Comparison of ENCODE assay signal across 35 cellular contexts in the genomic region with DNA sequence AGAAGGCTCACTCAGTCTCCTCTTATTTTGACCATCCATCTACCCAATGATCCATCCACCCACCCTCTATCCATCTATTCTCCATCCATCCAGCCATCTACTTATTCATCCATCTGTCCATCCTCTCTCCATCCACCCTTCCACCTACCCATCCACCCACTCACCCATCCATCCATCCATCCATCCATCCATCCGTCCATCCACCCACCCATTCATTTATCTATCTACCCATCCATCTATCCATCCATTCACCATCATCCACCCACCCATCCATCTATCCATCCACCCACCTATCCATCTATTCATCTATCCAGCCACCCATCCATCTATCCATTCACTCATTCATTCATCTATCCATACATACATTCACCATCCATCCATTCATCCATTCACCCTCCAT.
"Had no signal": no experiment of that assay in that cellular context is flagged by ENCODE, and none has a peak within 500 bp of the region (broad histone marks: within the 10 kb centered on the region; RNA-seq: fewer than 3 reads in every experiment).

No MANE protein-coding gene starts in this region.

- H3K9me3 ChIP-seq: adrenal gland, body of pancreas, esophagus muscularis mucosa, gastrocnemius medialis, heart left ventricle had no signal

- H3K27me3 Mint-ChIP-seq: activated CD4-positive, alpha-beta memory T cell treated with anti-CD3 and anti-CD28 coated beads for 36 hours; activated CD4-positive, alpha-beta T cell treated with anti-CD3 and anti-CD28 coated beads for 36 hours; activated CD8-positive, alpha-beta memory T cell treated with anti-CD3 and anti-CD28 coated beads, Interleukin-2, amount 10 ng/mL, durations not matched to agents 7 days and 5 days; activated naive CD4-positive, alpha-beta T cell treated with anti-CD3 and anti-CD28 coated beads, Interleukin-2, amount 50 U/mL, for 24 hours; activated naive CD8-positive, alpha-beta T cell treated with anti-CD3 and anti-CD28 coated beads, Interleukin-2, amount 50 U/mL, for 24 hours; effector memory CD8-positive, alpha-beta T cell had no signal

- H3K36me3 ChIP-seq: adrenal gland, esophagus muscularis mucosa, gastrocnemius medialis, heart left ventricle had no signal

- H3K27me3 ChIP-seq: adrenal gland, body of pancreas, esophagus muscularis mucosa, foreskin keratinocyte, heart left ventricle had no signal

- DNase-seq: activated CD4-positive, alpha-beta memory T cell treated with anti-CD3 and anti-CD28 coated beads for 36 hours; activated CD4-positive, alpha-beta T cell treated with anti-CD3 and anti-CD28 coated beads for 36 hours; activated CD4-positive, alpha-beta T cell treated with anti-CD3 and anti-CD28 coated beads, Interleukin-2, amount 10 ng/mL, durations not matched to agents 24 days and 14 days; activated CD4-positive, CD25-positive, alpha-beta regulatory T cell; activated CD4-positive, CD25-positive, alpha-beta regulatory T cell treated with anti-CD3 and anti-CD28 coated beads, Interleukin-2, amount 50 U/mL, for 72 hours; activated CD8-positive, alpha-beta memory T cell treated with anti-CD3 and anti-CD28 coated beads, Interleukin-2, amount 10 ng/mL, durations not matched to agents 7 days and 5 days; activated CD8-positive, alpha-beta memory T cell treated with anti-CD3 and anti-CD28 coated beads, Interleukin-2, amount 50 U/mL, for 4 hours; activated CD8-positive, alpha-beta T cell treated with anti-CD3 and anti-CD28 coated beads, Interleukin-2, amount 10 ng/mL, durations not matched to agents 7 days and 5 days; activated effector memory CD4-positive, alpha-beta T cell treated with anti-CD3 and anti-CD28 coated beads, Interleukin-2, amount 50 U/mL, for 16 hours; activated naive CD4-positive, alpha-beta T cell treated with anti-CD3 and anti-CD28 coated beads for 36 hours; activated naive CD8-positive, alpha-beta T cell treated with anti-CD3 and anti-CD28 coated beads for 36 hours; activated naive CD8-positive, alpha-beta T cell treated with anti-CD3 and anti-CD28 coated beads, Interleukin-2, amount 50 U/mL, for 24 hours; activated T-cell treated with anti-CD3 and anti-CD28 coated beads, Interleukin-2, amount 50 U/mL, for 1 hour; activated T-cell treated with anti-CD3 and anti-CD28 coated beads, Interleukin-2, amount 50 U/mL, for 48 hours; adrenal gland; amygdala; aorta; body of pancreas; caudate nucleus; cortex of kidney; dermis blood vessel endothelial cell; effector CD4-positive, alpha-beta T cell; effector memory CD8-positive, alpha-beta T cell; erythroblast; foreskin keratinocyte; gastrocnemius medialis; glutamatergic neuron; heart left ventricle; T-helper 9 cell had no signal

- FAIRE-seq: colon had no signal

- H3K27ac ChIP-seq: adrenal gland, body of pancreas, esophagus muscularis mucosa, foreskin keratinocyte, gastrocnemius medialis, heart left ventricle had no signal

- H3K27ac Mint-ChIP-seq: activated CD4-positive, alpha-beta memory T cell treated with anti-CD3 and anti-CD28 coated beads for 36 hours; activated CD4-positive, alpha-beta T cell treated with anti-CD3 and anti-CD28 coated beads for 36 hours; activated CD4-positive, alpha-beta T cell treated with anti-CD3 and anti-CD28 coated beads, Interleukin-2, amount 10 ng/mL, durations not matched to agents 24 days and 14 days; activated CD8-positive, alpha-beta memory T cell treated with anti-CD3 and anti-CD28 coated beads, Interleukin-2, amount 10 ng/mL, durations not matched to agents 7 days and 5 days; activated CD8-positive, alpha-beta T cell treated with anti-CD3 and anti-CD28 coated beads, Interleukin-2, amount 10 ng/mL, durations not matched to agents 7 days and 5 days; activated naive CD4-positive, alpha-beta T cell treated with anti-CD3 and anti-CD28 coated beads for 36 hours; activated naive CD4-positive, alpha-beta T cell treated with anti-CD3 and anti-CD28 coated beads, Interleukin-2, amount 50 U/mL, for 24 hours; activated naive CD8-positive, alpha-beta T cell treated with anti-CD3 and anti-CD28 coated beads for 36 hours; activated T-helper 1 cell treated with anti-CD3 and anti-CD28 coated beads, Interleukin-12 subunit alpha, Interleukin-12 subunit beta, Interleukin-2, Interleukin-4 antibody, amounts not matched to agents 30 ng/mL and 10 ng/mL and 1 ng/mL, durations not matched to agents 14 hours and 24 hours and 36 hours; activated T-helper 2 cell treated with anti-CD3 and anti-CD28 coated beads, Interferon-gamma antibody, Interleukin-2, Interleukin-4, amounts not matched to agents 10 μg/mL and 5 μg/mL and 100 μg/mL, durations not matched to agents 14 hours and 24 hours and 36 hours; effector memory CD8-positive, alpha-beta T cell; T-helper 1 cell treated with Interleukin-12 subunit alpha and Interleukin-12 subunit beta and Interleukin-4 antibody, amounts not matched to agents 30 μg/mL and 1 μg/mL, for 36 hours had no signal

- H3K4me3 Mint-ChIP-seq: activated CD4-positive, alpha-beta memory T cell treated with anti-CD3 and anti-CD28 coated beads for 36 hours; activated CD4-positive, alpha-beta T cell treated with anti-CD3 and anti-CD28 coated beads for 36 hours; activated CD4-positive, alpha-beta T cell treated with anti-CD3 and anti-CD28 coated beads, Interleukin-2, amount 10 ng/mL, durations not matched to agents 24 days and 14 days; activated CD8-positive, alpha-beta memory T cell treated with anti-CD3 and anti-CD28 coated beads, Interleukin-2, amount 10 ng/mL, durations not matched to agents 7 days and 5 days; activated CD8-positive, alpha-beta T cell treated with anti-CD3 and anti-CD28 coated beads, Interleukin-2, amount 10 ng/mL, durations not matched to agents 7 days and 5 days; activated naive CD4-positive, alpha-beta T cell treated with anti-CD3 and anti-CD28 coated beads for 36 hours; activated naive CD4-positive, alpha-beta T cell treated with anti-CD3 and anti-CD28 coated beads, Interleukin-2, amount 50 U/mL, for 24 hours; activated naive CD8-positive, alpha-beta T cell treated with anti-CD3 and anti-CD28 coated beads for 36 hours; activated naive CD8-positive, alpha-beta T cell treated with anti-CD3 and anti-CD28 coated beads, Interleukin-2, amount 50 U/mL, for 24 hours; activated T-helper 1 cell treated with anti-CD3 and anti-CD28 coated beads, Interleukin-12 subunit alpha, Interleukin-12 subunit beta, Interleukin-2, Interleukin-4 antibody, amounts not matched to agents 30 ng/mL and 10 ng/mL and 1 ng/mL, durations not matched to agents 14 hours and 24 hours and 36 hours; effector memory CD8-positive, alpha-beta T cell; T-helper 1 cell treated with Interleukin-12 subunit alpha and Interleukin-12 subunit beta and Interleukin-4 antibody, amounts not matched to agents 30 μg/mL and 1 μg/mL, for 36 hours had no signal

- H3K9me3 Mint-ChIP-seq: activated CD4-positive, alpha-beta memory T cell treated with anti-CD3 and anti-CD28 coated beads for 36 hours; activated CD4-positive, alpha-beta T cell treated with anti-CD3 and anti-CD28 coated beads, Interleukin-2, amount 10 ng/mL, durations not matched to agents 24 days and 14 days; activated naive CD4-positive, alpha-beta T cell treated with anti-CD3 and anti-CD28 coated beads for 36 hours; activated naive CD4-positive, alpha-beta T cell treated with anti-CD3 and anti-CD28 coated beads, Interleukin-2, amount 50 U/mL, for 24 hours; activated naive CD8-positive, alpha-beta T cell treated with anti-CD3 and anti-CD28 coated beads for 36 hours; activated naive CD8-positive, alpha-beta T cell treated with anti-CD3 and anti-CD28 coated beads, Interleukin-2, amount 50 U/mL, for 24 hours; activated T-helper 1 cell treated with anti-CD3 and anti-CD28 coated beads, Interleukin-12 subunit alpha, Interleukin-12 subunit beta, Interleukin-2, Interleukin-4 antibody, amounts not matched to agents 30 ng/mL and 10 ng/mL and 1 ng/mL, durations not matched to agents 14 hours and 24 hours and 36 hours; activated T-helper 2 cell treated with anti-CD3 and anti-CD28 coated beads, Interferon-gamma antibody, Interleukin-2, Interleukin-4, amounts not matched to agents 10 μg/mL and 5 μg/mL and 100 μg/mL, durations not matched to agents 14 hours and 24 hours and 36 hours; effector memory CD8-positive, alpha-beta T cell; T-helper 1 cell treated with Interleukin-12 subunit alpha and Interleukin-12 subunit beta and Interleukin-4 antibody, amounts not matched to agents 30 μg/mL and 1 μg/mL, for 36 hours had no signal

- H3K36me3 Mint-ChIP-seq: activated CD4-positive, alpha-beta memory T cell treated with anti-CD3 and anti-CD28 coated beads for 36 hours; activated CD8-positive, alpha-beta memory T cell treated with anti-CD3 and anti-CD28 coated beads, Interleukin-2, amount 10 ng/mL, durations not matched to agents 7 days and 5 days; activated naive CD4-positive, alpha-beta T cell treated with anti-CD3 and anti-CD28 coated beads, Interleukin-2, amount 50 U/mL, for 24 hours; activated naive CD8-positive, alpha-beta T cell treated with anti-CD3 and anti-CD28 coated beads for 36 hours had no signal

- ATAC-seq: activated CD4-positive, alpha-beta T cell treated with anti-CD3 and anti-CD28 coated beads for 36 hours; activated CD8-positive, alpha-beta memory T cell treated with anti-CD3 and anti-CD28 coated beads, Interleukin-2, amount 10 ng/mL, durations not matched to agents 7 days and 5 days; activated CD8-positive, alpha-beta T cell treated with anti-CD3 and anti-CD28 coated beads, Interleukin-2, amount 10 ng/mL, durations not matched to agents 7 days and 5 days; activated naive CD8-positive, alpha-beta T cell treated with anti-CD3 and anti-CD28 coated beads, Interleukin-2, amount 50 U/mL, for 24 hours; body of pancreas; effector memory CD8-positive, alpha-beta T cell; foreskin keratinocyte; gastrocnemius medialis; heart left ventricle had no signal

- H3K4me3 ChIP-seq: adrenal gland, body of pancreas, esophagus muscularis mucosa, gastrocnemius medialis, heart left ventricle had no signal
